ENCODE assay signal across 10 cellular contexts in the genomic region with DNA sequence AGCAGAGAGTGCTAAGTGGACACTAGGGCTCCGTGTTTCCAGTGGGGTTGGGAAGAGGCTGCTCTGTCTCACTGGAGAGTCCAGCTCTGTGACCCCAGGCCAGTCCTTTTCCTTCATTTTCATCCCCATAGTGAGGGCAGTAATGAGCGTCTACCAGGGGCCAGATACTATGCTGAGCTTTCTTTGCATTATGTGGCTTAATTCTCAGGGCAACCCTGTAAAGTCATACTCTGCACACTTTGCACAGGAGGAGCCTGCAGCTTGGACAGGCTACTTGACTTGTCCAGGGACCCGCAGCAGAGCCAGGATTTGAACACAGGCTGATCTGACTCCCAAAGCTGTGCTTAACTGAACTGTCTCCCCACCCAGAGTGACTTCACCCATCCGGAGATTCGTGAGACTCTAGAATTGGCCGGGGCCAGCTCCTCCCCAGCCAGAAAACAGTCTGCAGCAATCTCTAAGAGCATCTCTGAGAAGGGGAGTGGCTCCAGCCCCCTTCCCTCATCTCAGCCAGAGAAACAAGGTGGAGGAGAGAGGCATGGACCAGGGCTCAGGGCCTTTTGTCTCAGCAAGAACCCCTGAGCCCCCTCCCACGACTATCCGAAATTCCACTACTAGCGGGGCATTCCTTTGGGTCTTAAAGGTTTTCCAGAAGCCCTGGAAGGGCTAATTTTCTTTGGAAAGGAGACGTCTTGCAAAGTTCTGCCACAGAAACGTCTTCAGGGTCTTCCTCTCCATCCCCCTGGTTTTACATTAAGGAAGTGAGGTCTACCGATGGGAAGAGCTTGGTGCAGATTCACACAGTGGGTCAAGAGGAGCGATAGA. TPM values are rescaled to one million over a fixed set of nuclear protein-coding genes. Genes with fewer than 3 reads are reported as not detected.
DNase-seq lines count a peak whose midpoint lies in the region; ATAC-seq, FAIRE-seq and TF ChIP-seq lines count a peak whose summit lies in the region.
"Had no signal": no experiment of that assay in that cellular context is flagged by ENCODE, and none has a peak within 500 bp of the region (broad histone marks: within the 10 kb centered on the region; RNA-seq: fewer than 3 reads in every experiment).

No MANE protein-coding gene starts in this region.

- H3K36me3 ChIP-seq in GM23338 (ENCODE audit: insufficient read depth), result no peaks in the 10 kb centered on the region

- 36% methylated on average over 11 of the region's 13 CpGs for WGBS in A549 (ENCODE audit: missing lambda C conversion rate)

- FAIRE-seq in A549 (lab: Jason Lieb, UNC), result no peak

- no peak for TF ChIP-seq RAD21 in A549 (conservative IDR thresholded peaks at IDR 0.05 in 1 of 2, IDR thresholded peaks at IDR 0.05 in 1 of 2)

- H3K9me2 ChIP-seq in GM23338 (ENCODE audit: insufficient read depth), result no peaks in the 10 kb centered on the region

- CTCF ChIA-PET in A549 (lab: Yijun Ruan, JAX), result interaction anchor here (0.6 to 3.6 kb wide), 21 partner anchors 8 to 451 kb away, joined by 3 to 22 read pairs (median 4); partner anchors contain the start of gene HPCA

- no peak for TF ChIP-seq EP300 in A549 (IDR thresholded peaks at IDR 0.05)

- peak overlapping the region; percentile 98 for H3K4me2 ChIP-seq in A549
- H3K4me2 ChIP-seq in GM23338, result peak overlapping the region; percentile 88

- POLR2A ChIA-PET in A549 (lab: Yijun Ruan, JAX), result interaction anchor here (0.6 to 1.4 kb wide), 2 partner anchors 133 to 209 kb away, joined by 4 to 5 read pairs; no protein-coding TSS in a partner anchor

- no peak overlapping the region for H3K27ac Mint-ChIP-seq in GM23338
- no peak overlapping the region for H3K27ac Mint-ChIP-seq in central memory CD8-positive, alpha-beta T cell (ENCODE audit: low read depth)
- peak overlapping the region; percentile 80 for H3K27ac Mint-ChIP-seq in mesothelial cell of epicardium

- peak overlapping the region in 1 of 2 experiments; percentile 84; a peak in 4 of 6 replicates for H3K27ac ChIP-seq in A549
- H3K27ac ChIP-seq in GM23338 (ENCODE audit: low read depth), result no peak overlapping the region

- H3F3A ChIP-seq in GM23338 (replicated peaks; ENCODE audit: low read depth), result peaks cover 9% of the 10 kb centered on the region; the same call in 1 of the 2 replicates

- H4K20me1 ChIP-seq in GM23338 (replicated peaks; ENCODE audit: insufficient read depth), result no peaks in the 10 kb centered on the region

- H3K27me3 Mint-ChIP-seq in GM23338 (ENCODE audit: insufficient read depth, low read depth, poor library complexity) (peaks cover 34% of the 10 kb centered on the region), mesothelial cell of epicardium (ENCODE audit: low read depth) (peaks cover 8% of the 10 kb centered on the region)
- H3K27me3 Mint-ChIP-seq in central memory CD8-positive, alpha-beta T cell, result peaks cover 70% of the 10 kb centered on the region

- no peaks in the 10 kb centered on the region for H3K9me3 ChIP-seq in A549
- H3K9me3 ChIP-seq: adrenal gland had no signal

- H3K27me3 ChIP-seq in GM23338 (ENCODE audit: insufficient read depth), result peaks cover 38% of the 10 kb centered on the region
- H3K27me3 ChIP-seq: adrenal gland had no signal

- H3K4me3 ChIP-seq in A549 (peak overlapping the region; percentile 58), GM23338 (peak overlapping the region; percentile 61)

- H3K4me1 ChIP-seq in A549 (0 out of 3 replicates have a peak, but pooled peaks cover 2% of the 10 kb centered on the region), GM23338 (ENCODE audit: insufficient read depth) (peaks cover 30% of the 10 kb centered on the region)

- TF ChIP-seq POLR2A in A549 (IDR thresholded peaks at IDR 0.05; ENCODE audit: low read length), result no peak

- TF ChIP-seq CTCF in A549 (IDR thresholded peaks at IDR 0.05) (no peak), GM23338 (conservative IDR thresholded peaks at IDR 0.05; ENCODE audit: low read depth in 2 of 2) (no peak), mesothelial cell of epicardium (IDR thresholded peaks at IDR 0.05; ENCODE audit: unreplicated experiment) (no peak)

- H3K4me3 Mint-ChIP-seq in GM23338 (peak overlapping the region; percentile 70), mesothelial cell of epicardium (peak overlapping the region; percentile 84)
- peak overlapping the region; percentile 66 for H3K4me3 Mint-ChIP-seq in central memory CD8-positive, alpha-beta T cell

- DNase-seq in A549 (ENCODE audit: low read depth in 1 of 2, low spot score in 1 of 2), result no peak
- peak; percentile 43 for DNase-seq in GM23338 (ENCODE audit: low spot score)
- no peak for DNase-seq in central memory CD8-positive, alpha-beta T cell (ENCODE audit: low spot score in 2 of 2)
- DNase-seq in mesothelial cell of epicardium (ENCODE audit: low spot score in 2 of 2, unreplicated experiment in 2 of 2), result peak in 1 of 2 experiments; percentile 38
- DNase-seq in NCI-H774 (lab: John Stamatoyannopoulos, UW), result no peak
- DNase-seq in COLO668 (lab: John Stamatoyannopoulos, UW; ENCODE audit: unreplicated experiment), result no peak
- DNase-seq: NCI-H1436 treated with DMSO at 0.1 percent for 48 hours had no signal

- H2AFZ ChIP-seq in GM23338, result peak overlapping the region; percentile 66; the same call in 1 of the 2 replicates

- no peaks in the 10 kb centered on the region for H3K79me2 ChIP-seq in GM23338 (replicated peaks; ENCODE audit: insufficient read depth)

- H3K4me1 Mint-ChIP-seq in GM23338 (peaks cover 39% of the 10 kb centered on the region), mesothelial cell of epicardium (peaks cover 44% of the 10 kb centered on the region)
- H3K4me1 Mint-ChIP-seq in central memory CD8-positive, alpha-beta T cell, result peaks cover 28% of the 10 kb centered on the region

- H3K36me3 Mint-ChIP-seq in GM23338 (ENCODE audit: low read depth) (no peaks in the 10 kb centered on the region; the same call in 2 of the 3 replicates), mesothelial cell of epicardium (peaks cover 14% of the 10 kb centered on the region)
- H3K36me3 Mint-ChIP-seq in central memory CD8-positive, alpha-beta T cell (ENCODE audit: insufficient read depth), result peaks cover 5% of the 10 kb centered on the region

- H3K9me3 Mint-ChIP-seq in GM23338 (no peaks in the 10 kb centered on the region; the same call in 2 of the 3 replicates), mesothelial cell of epicardium (no peaks in the 10 kb centered on the region)
- no peaks in the 10 kb centered on the region for H3K9me3 Mint-ChIP-seq in central memory CD8-positive, alpha-beta T cell

- ATAC-seq in A549, result peak; percentile 20 to 58; a peak in 5 of 6 replicates
- peak; percentile 3; the same call in 1 of the 3 replicates for ATAC-seq in GM23338
- ATAC-seq in central memory CD8-positive, alpha-beta T cell (replicated peaks; ENCODE audit: extremely low read depth, poor library complexity, severe bottlenecking), result no peak
- no peak for ATAC-seq in HG03442 (IDR thresholded peaks at IDR 0.05; ENCODE audit: unreplicated experiment)
- no peak for ATAC-seq in HG02610 (IDR thresholded peaks at IDR 0.05; ENCODE audit: unreplicated experiment)

RNA-seq across cellular contexts. Expression of gene FNDC5, which starts 0.9 kb away (rescaled TPM):
- 0.26 and 0.78 TPM in 2 replicates for polyA plus RNA-seq in A549 (2011; rRNA removed)
- polyA plus RNA-seq in A549 (2012; cell fraction: cytosol; rRNA removed), result 0.28 and 0.53 TPM in 2 replicates
- 0.39 and 0.71 TPM in 2 replicates for polyA plus RNA-seq in A549 (2012; cell fraction: nucleus; rRNA removed)
- polyA plus RNA-seq in A549 (2017; fragmentation: RNase III; extraction: RNeasy Plus Mini Kit Qiagen cat#74134 plus additional on column Dnase treatment), result 0.35 to 0.99 TPM (median 0.98 TPM) in 3 replicates
- polyA minus RNA-seq in A549 (2011; rRNA and poly(A)+ RNA removed), result 0.97 TPM in 1 of 2 replicates, not detected in the other
- total RNA-seq in GM23338 (2014; rRNA removed; shearing (Covaris generic)), result 1.7 and 2.0 TPM in 2 replicates
- 0.28 and 1.0 TPM in 2 replicates for polyA plus RNA-seq in GM23338 (2016; fragmentation: Nextera tagmentation; extraction: Ambion mirVana)
- total RNA-seq in mesothelial cell of epicardium, result 162 to 165 TPM (median 164 TPM) in 3 replicates

RNA-seq across cellular contexts. Expression of gene HPCA, which starts 14.7 kb away (rescaled TPM):
- polyA plus RNA-seq in A549 (2011; rRNA removed), result 0.08 and 0.34 TPM in 2 replicates
- polyA plus RNA-seq in A549 (2012; cell fraction: cytosol; rRNA removed), result 0.08 and 0.13 TPM in 2 replicates
- 0.13 and 0.20 TPM in 2 replicates for polyA plus RNA-seq in A549 (2012; cell fraction: nucleus; rRNA removed)
- 0.21 to 0.65 TPM (median 0.30 TPM) in 3 replicates for polyA plus RNA-seq in A549 (2017; fragmentation: RNase III; extraction: RNeasy Plus Mini Kit Qiagen cat#74134 plus additional on column Dnase treatment)
- polyA minus RNA-seq in A549 (2011; rRNA and poly(A)+ RNA removed), result not detected in 2 replicates
- total RNA-seq in GM23338 (2014; rRNA removed; shearing (Covaris generic)), result 0.35 and 0.62 TPM in 2 replicates
- 0.82 and 1.4 TPM in 2 replicates for polyA plus RNA-seq in GM23338 (2016; fragmentation: Nextera tagmentation; extraction: Ambion mirVana)
- total RNA-seq in mesothelial cell of epicardium, result 2.3 to 2.9 TPM (median 2.9 TPM) in 3 replicates

RNA-seq across cellular contexts. Expression of gene TMEM54, which starts 29.6 kb away (rescaled TPM):
- 22.1 and 32.6 TPM in 2 replicates for polyA plus RNA-seq in A549 (2011; rRNA removed)
- 86.4 and 112 TPM in 2 replicates for polyA plus RNA-seq in A549 (2012; cell fraction: cytosol; rRNA removed)
- 63.8 and 84.9 TPM in 2 replicates for polyA plus RNA-seq in A549 (2012; cell fraction: nucleus; rRNA removed)
- polyA plus RNA-seq in A549 (2017; fragmentation: RNase III; extraction: RNeasy Plus Mini Kit Qiagen cat#74134 plus additional on column Dnase treatment), result 26.4 to 31.8 TPM (median 29.7 TPM) in 3 replicates
- polyA minus RNA-seq in A549 (2011; rRNA and poly(A)+ RNA removed), result 18.9 and 31.1 TPM in 2 replicates
- 11.7 and 13.6 TPM in 2 replicates for total RNA-seq in GM23338 (2014; rRNA removed; shearing (Covaris generic))
- 8.8 and 11.2 TPM in 2 replicates for polyA plus RNA-seq in GM23338 (2016; fragmentation: Nextera tagmentation; extraction: Ambion mirVana)
- total RNA-seq in mesothelial cell of epicardium, result 46.5 to 49.0 TPM (median 47.7 TPM) in 3 replicates

RNA-seq across cellular contexts. Expression of gene S100PBP, which starts 54.1 kb away (rescaled TPM):
- polyA plus RNA-seq in A549 (2011; rRNA removed) (39.3 and 41.9 TPM in 2 replicates), A549 (2017; fragmentation: RNase III; extraction: RNeasy Plus Mini Kit Qiagen cat#74134 plus additional on column Dnase treatment) (15.9 to 17.0 TPM (median 16.1 TPM) in 3 replicates), GM23338 (2016; fragmentation: Nextera tagmentation; extraction: Ambion mirVana) (21.9 and 30.6 TPM in 2 replicates)
- 6.6 and 7.2 TPM in 2 replicates for polyA plus RNA-seq in A549 (2012; cell fraction: cytosol; rRNA removed)
- 10.4 and 18.2 TPM in 2 replicates for polyA plus RNA-seq in A549 (2012; cell fraction: nucleus; rRNA removed)
- polyA minus RNA-seq in A549 (2011; rRNA and poly(A)+ RNA removed), result 23.1 and 24.8 TPM in 2 replicates
- total RNA-seq in GM23338 (2014; rRNA removed; shearing (Covaris generic)), result 60.5 and 65.2 TPM in 2 replicates
- total RNA-seq in mesothelial cell of epicardium, result 61.8 to 66.8 TPM (median 62.1 TPM) in 3 replicates

RNA-seq across cellular contexts. Expression of gene YARS1, which starts 54.4 kb away (rescaled TPM):
- polyA plus RNA-seq in A549 (2011; rRNA removed) (103 and 105 TPM in 2 replicates), A549 (2017; fragmentation: RNase III; extraction: RNeasy Plus Mini Kit Qiagen cat#74134 plus additional on column Dnase treatment) (83.2 to 103 TPM (median 92.5 TPM) in 3 replicates), GM23338 (2016; fragmentation: Nextera tagmentation; extraction: Ambion mirVana) (132 and 134 TPM in 2 replicates)
- 52.7 and 55.7 TPM in 2 replicates for polyA plus RNA-seq in A549 (2012; cell fraction: cytosol; rRNA removed)
- 51.1 and 64.7 TPM in 2 replicates for polyA plus RNA-seq in A549 (2012; cell fraction: nucleus; rRNA removed)
- polyA minus RNA-seq in A549 (2011; rRNA and poly(A)+ RNA removed), result 82.0 and 94.1 TPM in 2 replicates
- total RNA-seq in GM23338 (2014; rRNA removed; shearing (Covaris generic)), result 158 and 182 TPM in 2 replicates
- total RNA-seq in mesothelial cell of epicardium, result 101 to 105 TPM (median 101 TPM) in 3 replicates

Comparison
In these comparisons a context has a peak if more than half of its experiments do, and no peak if none do; other contexts are left out.
1. ATAC-seq: peak in A549 (2 of 2) and GM23338 (single experiment); none in central memory CD8-positive, alpha-beta T cell (single experiment), HG03442 (single experiment) and HG02610 (single experiment).
2. RNA of gene FNDC5, which starts 0.9 kb away (total RNA-seq): 162 to 165 TPM in mesothelial cell of epicardium; 1.7 to 2.0 TPM in GM23338; every median in the first group is over 10 times any median in the second.
3. Peak in every context shown above with its lines, with median percentiles within 50 percentile points of each other: H3K4me3 Mint-ChIP-seq.